ENCODE assay signal across 22 cellular contexts in genomic region chr10:118062798-118063238, GRCh38. TPM values are rescaled to one million over a fixed set of nuclear protein-coding genes. Genes with fewer than 3 reads are reported as not detected.
A peak's percentile ranks its signal among the peaks of the same experiment; 100 is the strongest.
DNase-seq lines count a peak whose midpoint lies in the region; ATAC-seq, FAIRE-seq and TF ChIP-seq lines count a peak whose summit lies in the region.
"Had no signal": no experiment of that assay in that cellular context is flagged by ENCODE, and none has a peak within 500 bp of the region (broad histone marks: within the 10 kb centered on the region; RNA-seq: fewer than 3 reads in every experiment).

No MANE protein-coding gene starts in this region.

- H3K4me2 ChIP-seq in mesendoderm (ENCODE audit: low read length) = no peak overlapping the region
- H3K4me2 ChIP-seq: A549, BLaER1 had no signal

- H4K5ac ChIP-seq in mesendoderm (ENCODE audit: low read length) = no peak overlapping the region

- H3K27ac ChIP-seq in colonic mucosa (no peak overlapping the region), mesendoderm (ENCODE audit: low read depth, low read length) (no peak overlapping the region), small intestine (ENCODE audit: low read depth in 1 of 2, low read length in 1 of 2) (no peak overlapping the region)
- H3K27ac ChIP-seq: A549, BLaER1 had no signal

- peaks cover 9% of the 10 kb centered on the region for H3K4me1 Mint-ChIP-seq in Calu3 (ENCODE audit: low read depth, unreplicated experiment)
- no peaks in the 10 kb centered on the region for H3K4me1 Mint-ChIP-seq in naive thymus-derived CD8-positive, alpha-beta T cell
- H3K4me1 Mint-ChIP-seq: IgD-negative memory B cell had no signal

- H3K18ac ChIP-seq in mesendoderm (ENCODE audit: low read length) = no peak overlapping the region

- ATAC-seq in naive thymus-derived CD8-positive, alpha-beta T cell = no peak
- ATAC-seq: A549; CD8-positive, alpha-beta T cell had no signal

- no peak overlapping the region for H3K23ac ChIP-seq in mesendoderm (ENCODE audit: low read length)

- H3K4me3 ChIP-seq in colonic mucosa = no peak overlapping the region
- no peak overlapping the region for H3K4me3 ChIP-seq in mesendoderm (ENCODE audit: low read length)
- H3K4me3 ChIP-seq in small intestine (ENCODE audit: low read depth in 1 of 2, low read length in 2 of 2) = no peak overlapping the region
- H3K4me3 ChIP-seq: A549, BLaER1 had no signal

- no peaks in the 10 kb centered on the region for H3K79me1 ChIP-seq in mesendoderm (ENCODE audit: low read length)

- FAIRE-seq in small intestine (lab: Jason Lieb, UNC) = no peak
- FAIRE-seq: A549, D721Med, GM12892, H54 had no signal

- H2BK120ac ChIP-seq in mesendoderm (ENCODE audit: low read depth, low read length) = no peak overlapping the region

- CTCF ChIA-PET in Calu3 (lab: Charles Lee) = interaction anchor here (1.2 kb wide), 1 partner anchor 8 kb away, joined by 3 read pairs; no protein-coding TSS in a partner anchor

- POLR2A ChIA-PET in naive thymus-derived CD8-positive, alpha-beta T cell (lab: Charles Lee) = no interaction called here

- no peak for TF ChIP-seq CTCF in Calu3 (IDR thresholded peaks at IDR 0.05; ENCODE audit: unreplicated experiment)
- TF ChIP-seq CTCF in colonic mucosa (IDR thresholded peaks at IDR 0.05) = no peak

- no peaks in the 10 kb centered on the region for H3K27me3 Mint-ChIP-seq in Calu3 (ENCODE audit: unreplicated experiment)
- H3K27me3 Mint-ChIP-seq in naive thymus-derived CD8-positive, alpha-beta T cell = peaks cover 8 to 26% (median 23%) of the 10 kb centered on the region in 5 donors

- H3K4me1 ChIP-seq in colonic mucosa (no peaks in the 10 kb centered on the region), mesendoderm (ENCODE audit: control insufficient read depth, low read depth, low read length) (no peaks in the 10 kb centered on the region), small intestine (ENCODE audit: control insufficient read depth in 2 of 2, insufficient read depth in 1 of 2, low read depth in 1 of 2, low read length in 1 of 2) (peaks cover 0 to 3% of the 10 kb centered on the region in 2 donors)
- H3K4me1 ChIP-seq: A549, BLaER1 had no signal

- H3K4me3 Mint-ChIP-seq in Calu3 (ENCODE audit: low read depth, unreplicated experiment) = no peak overlapping the region
- H3K4me3 Mint-ChIP-seq in naive thymus-derived CD8-positive, alpha-beta T cell = no peak overlapping the region
- H3K4me3 Mint-ChIP-seq: CD8-positive, alpha-beta T cell; IgD-negative memory B cell had no signal

- H3K27me3 ChIP-seq in colonic mucosa = no peaks in the 10 kb centered on the region
- no peaks in the 10 kb centered on the region for H3K27me3 ChIP-seq in mesendoderm (ENCODE audit: insufficient read depth, low read length, poor library complexity)
- H3K27me3 ChIP-seq in small intestine (ENCODE audit: control insufficient read depth in 2 of 2, insufficient read depth in 2 of 2, low read length in 2 of 2) = peaks cover 0 to 2% of the 10 kb centered on the region in 2 donors
- H3K27me3 ChIP-seq: BLaER1 had no signal

- no CpG with 5 or more reads among the region's 4 CpGs for WGBS in mesendoderm (ENCODE audit: extremely low coverage, insufficient coverage, low lambda C conversion rate)
- WGBS in small intestine, 3 donors = 18 to 62% (median 31%) methylated on average over 4 of the region's 4 CpGs

- H3K56ac ChIP-seq in mesendoderm (ENCODE audit: low read length) = no peak overlapping the region

- no TSS peak for BruUV-seq in Calu3 (replicated peaks; lab: Mats Ljungman, UMichigan)

- H2BK5ac ChIP-seq in mesendoderm (ENCODE audit: low read length) = no peak overlapping the region

- H3K9ac ChIP-seq in colonic mucosa (ENCODE audit: low read depth in 2 of 2, low read length in 2 of 2) = no peak overlapping the region
- H3K9ac ChIP-seq in mesendoderm (ENCODE audit: low read length) = no peak overlapping the region
- H3K9ac ChIP-seq: BLaER1 had no signal

- H3K36me3 ChIP-seq in colonic mucosa (no peaks in the 10 kb centered on the region), mesendoderm (ENCODE audit: control insufficient read depth, insufficient read depth, low read length) (no peaks in the 10 kb centered on the region), small intestine (ENCODE audit: control insufficient read depth in 2 of 2, insufficient read depth in 2 of 2, low read length in 2 of 2) (no peaks in the 10 kb centered on the region)
- H3K36me3 ChIP-seq: BLaER1 had no signal

- no peak overlapping the region for H4K8ac ChIP-seq in mesendoderm (ENCODE audit: low read depth, low read length)

- DNase-seq in Calu3 = peak; percentile 6
- DNase-seq in colonic mucosa = peak; percentile 68
- DNase-seq in mesendoderm = peak; percentile 10
- peak; percentile 75 for DNase-seq in small intestine
- DNase-seq in naive thymus-derived CD8-positive, alpha-beta T cell = no peak
- no peak for DNase-seq in posterior cingulate gyrus
- DNase-seq in activated naive CD4-positive, alpha-beta T cell treated with Interleukin-2 at 50 U/mL for 16 hours = no peak
- no peak for DNase-seq in stimulated activated CD4-positive, alpha-beta T cell treated with anti-CD3 and anti-CD28 coated beads, Interleukin-12 subunit alpha, Interleukin-12 subunit beta, amount 100 ng/mL, for 4 hours
- DNase-seq: CD8-positive, alpha-beta T cell; Kasumi-1; MM.1S; NCI-H1092 treated with DMSO at 0.1 percent for 48 hours; NCI-H146; NCI-H2029 treated with DMSO at 0.1 percent for 48 hours; NK-92 treated with Interleukin-12 subunit alpha and Interleukin-12 subunit beta, amount 100 ng/mL, for 24 hours; Right ventricle myocardium superior had no signal

- intact Hi-C loops in Calu3 (cut with micrococcal nuclease; ENCODE audit: unreplicated experiment) = no loop called here
- intact Hi-C loops in colonic mucosa (cut with DNase I) = no loop called here
- intact Hi-C loops in posterior cingulate gyrus (cut with DNase I) = no loop called here

- H3K9me3 ChIP-seq in colonic mucosa = no peaks in the 10 kb centered on the region
- H3K9me3 ChIP-seq in small intestine (ENCODE audit: control insufficient read depth, low read depth) = no peaks in the 10 kb centered on the region
- H3K9me3 ChIP-seq: A549, BLaER1 had no signal

- H2BK15ac ChIP-seq in mesendoderm (replicated peaks; ENCODE audit: low read depth) = no peak overlapping the region

- no peaks in the 10 kb centered on the region for H3K9me3 Mint-ChIP-seq in Calu3 (ENCODE audit: low read depth, unreplicated experiment)
- no peaks in the 10 kb centered on the region for H3K9me3 Mint-ChIP-seq in naive thymus-derived CD8-positive, alpha-beta T cell
- H3K9me3 Mint-ChIP-seq: CD8-positive, alpha-beta T cell had no signal

- no peak overlapping the region for H3K27ac Mint-ChIP-seq in Calu3 (ENCODE audit: unreplicated experiment)
- H3K27ac Mint-ChIP-seq in naive thymus-derived CD8-positive, alpha-beta T cell = no peak overlapping the region
- H3K27ac Mint-ChIP-seq: CD8-positive, alpha-beta T cell had no signal

- H2AK5ac ChIP-seq in mesendoderm (ENCODE audit: low read length) = no peak overlapping the region

- no peak overlapping the region for H3K4ac ChIP-seq in mesendoderm (ENCODE audit: low read depth, low read length)

- no peaks in the 10 kb centered on the region for H3K79me2 ChIP-seq in mesendoderm (ENCODE audit: control insufficient read depth, insufficient read depth, low read length)

- H3K36me3 Mint-ChIP-seq in Calu3 (ENCODE audit: insufficient read depth, unreplicated experiment) = no peaks in the 10 kb centered on the region
- H3K36me3 Mint-ChIP-seq in naive thymus-derived CD8-positive, alpha-beta T cell = peaks cover 0 to 2% (median 0%) of the 10 kb centered on the region in 3 donors
- H3K36me3 Mint-ChIP-seq: CD8-positive, alpha-beta T cell; IgD-negative memory B cell had no signal

RNA-seq across cellular contexts. Expression of gene RAB11FIP2, which starts 16.1 kb away (rescaled TPM):
- total RNA-seq in Calu3 (2022) (11.0 and 12.6 TPM in 2 replicates), colonic mucosa (1 to 10 TPM; 4.7 to 7.5 TPM)
- 15.5 TPM for polyA plus RNA-seq in mesendoderm (2013, experiment 1 of 2)
- polyA plus RNA-seq in mesendoderm (2013, experiment 2 of 2) = 15.8 TPM
- polyA plus RNA-seq in small intestine = 1 to 10 TPM; 1.6 to 3.4 (median 1.9) TPM
- total RNA-seq in naive thymus-derived CD8-positive, alpha-beta T cell = 10 to 100 TPM; 26.6 TPM
- polyA plus RNA-seq in naive thymus-derived CD8-positive, alpha-beta T cell = 10 to 100 TPM in 1 of 3 donors, 1 to 10 TPM in 2; 6.9 to 11.3 (median 7.0) TPM

Comparison
In these comparisons a context has a peak if more than half of its experiments do, and no peak if none do; other contexts are left out.
1. DNase-seq: peak in Calu3 (single experiment), colonic mucosa (single experiment), mesendoderm (single experiment) and small intestine (single experiment); none in naive thymus-derived CD8-positive, alpha-beta T cell (0 of 10), posterior cingulate gyrus (0 of 10), activated naive CD4-positive, alpha-beta T cell treated with Interleukin-2 at 50 U/mL for 16 hours (single experiment) and stimulated activated CD4-positive, alpha-beta T cell treated with anti-CD3 and anti-CD28 coated beads, Interleukin-12 subunit alpha, Interleukin-12 subunit beta, amount 100 ng/mL, for 4 hours (single experiment).